ENCODE assay signal across 8 cellular contexts in genomic region chr15:52294881-52295420, GRCh38. TPM values are rescaled to one million over a fixed set of nuclear protein-coding genes. Genes with fewer than 3 reads are reported as not detected.
A peak's percentile ranks its signal among the peaks of the same experiment; 100 is the strongest.
DNase-seq lines count a peak whose midpoint lies in the region; ATAC-seq and TF ChIP-seq lines count a peak whose summit lies in the region.

No MANE protein-coding gene starts in this region.

- H3K27me3 ChIP-seq in ACC112 (ENCODE audit: insufficient read depth, low read length), result peaks cover 42% of the 10 kb centered on the region
- peaks cover 9% of the 10 kb centered on the region for H3K27me3 ChIP-seq in colonic mucosa
- H3K27me3 ChIP-seq in mucosa of rectum (ENCODE audit: control insufficient read depth in 2 of 2, insufficient read depth in 2 of 2, low read length in 2 of 2), result no peaks in the 10 kb centered on the region

- peak; percentile 20 for DNase-seq in HuH-7.5 (ENCODE audit: low spot score)
- peak; percentile 41 for DNase-seq in colonic mucosa
- DNase-seq in nucleus accumbens (lab: John Stamatoyannopoulos, UW), result no peak
- DNase-seq in HK-2 (ENCODE audit: unreplicated experiment), result no peak
- no peak for DNase-seq in GM13977 (ENCODE audit: low spot score)

- H3K9me3 ChIP-seq in colonic mucosa (no peaks in the 10 kb centered on the region), mucosa of rectum (ENCODE audit: control insufficient read depth in 2 of 2, low read length in 2 of 2) (no peaks in the 10 kb centered on the region)

- H3K4me1 ChIP-seq in ACC112 (ENCODE audit: control insufficient read depth, insufficient read depth, low read length, unreplicated experiment), result no peaks in the 10 kb centered on the region
- H3K4me1 ChIP-seq in colonic mucosa, result no peaks in the 10 kb centered on the region
- peaks cover 16 to 24% of the 10 kb centered on the region in 2 donors for H3K4me1 ChIP-seq in mucosa of rectum (ENCODE audit: control insufficient read depth in 2 of 2, insufficient read depth in 2 of 2, low read length in 2 of 2)

- intact Hi-C loops in colonic mucosa (cut with DNase I), result no loop called here

- TF ChIP-seq CTCF in colonic mucosa (IDR thresholded peaks at IDR 0.05) (no peak), GM13977 (IDR thresholded peaks at IDR 0.05; ENCODE audit: extremely low read depth, insufficient read depth, missing control alignments) (no peak)

- H3K4me3 ChIP-seq in ACC112 (ENCODE audit: low read depth, low read length) (peak overlapping the region; percentile 71), colonic mucosa (peak overlapping the region; percentile 67), mucosa of rectum (ENCODE audit: low read length in 2 of 2) (peak overlapping the region; percentile 74 to 79)

- H2AFZ ChIP-seq in ACC112 (ENCODE audit: low read length, unreplicated experiment), result no peak overlapping the region

- H3K27ac ChIP-seq in ACC112 (ENCODE audit: low read depth, low read length) (no peak overlapping the region), colonic mucosa (peak overlapping the region; percentile 65), mucosa of rectum (ENCODE audit: low read depth in 2 of 2, low read length in 2 of 2) (peak overlapping the region; percentile 70 to 78)

- no peaks in the 10 kb centered on the region for H3K79me2 ChIP-seq in ACC112 (ENCODE audit: control insufficient read depth, insufficient read depth, low read length, unreplicated experiment)

- no peak for ATAC-seq in GM18861 (IDR thresholded peaks at IDR 0.05; ENCODE audit: unreplicated experiment)

- no peaks in the 10 kb centered on the region for H3K36me3 ChIP-seq in ACC112 (ENCODE audit: insufficient read depth, low read length)
- H3K36me3 ChIP-seq in colonic mucosa, result no peaks in the 10 kb centered on the region
- H3K36me3 ChIP-seq in mucosa of rectum (ENCODE audit: control insufficient read depth in 2 of 2, insufficient read depth in 2 of 2, low read length in 2 of 2), result no peaks in the 10 kb centered on the region

- H3K9ac ChIP-seq in colonic mucosa (ENCODE audit: low read depth in 2 of 2, low read length in 2 of 2), result peak overlapping the region; percentile 81 to 85
- H3K9ac ChIP-seq in mucosa of rectum (ENCODE audit: low read depth in 1 of 2, low read length in 2 of 2), result peak overlapping the region; percentile 77 to 85

- in situ Hi-C loops in GM13977 (cut with MboI; ENCODE audit: low pct_unique_long_range_greater_than_20kb, low sequenced_read_pairs, unreplicated experiment), result no loop called here

RNA-seq across cellular contexts. Expression of gene MYO5C, which starts 0.7 kb away (rescaled TPM):
- 100 to 1,000 TPM in 1 of 2 donors, 10 to 100 TPM in 1; 71.4 to 102 TPM for total RNA-seq in colonic mucosa

Comparison
In these comparisons a context has a peak if more than half of its experiments do, and no peak if none do; other contexts are left out.
1. DNase-seq: peak in HuH-7.5 (single experiment) and colonic mucosa (single experiment); none in nucleus accumbens (0 of 56), HK-2 (single experiment) and GM13977 (single experiment).
2. Peak in every context shown above with its lines, with median percentiles within 50 percentile points of each other: H3K4me3 ChIP-seq.